In the genomic region with DNA sequence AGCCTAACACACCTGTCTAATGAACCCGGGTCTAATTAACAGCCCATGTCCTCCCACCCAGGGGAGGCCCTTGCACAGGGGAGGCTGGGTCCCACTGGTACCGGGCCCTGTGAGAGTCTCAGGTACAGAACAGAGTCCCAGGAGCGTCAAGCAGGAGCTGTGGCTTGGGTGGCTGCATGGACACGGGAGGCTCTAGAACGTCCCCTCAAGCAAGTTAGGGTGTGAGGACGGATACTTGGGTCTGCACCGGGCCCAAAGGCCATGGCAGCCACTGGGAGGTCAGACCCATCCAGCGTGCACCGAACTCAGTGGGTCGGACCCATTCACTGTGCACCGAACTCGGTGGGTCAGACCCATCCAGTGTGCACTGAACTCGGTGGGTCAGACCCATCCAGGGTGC, we compare ENCODE assay signal across 38 cellular contexts.
"Had no signal": no experiment of that assay in that cellular context is flagged by ENCODE, and none has a peak within 500 bp of the region (broad histone marks: within the 10 kb centered on the region; RNA-seq: fewer than 3 reads in every experiment).

No MANE protein-coding gene starts in this region.

- H3K4me1 Mint-ChIP-seq: activated CD4-positive, alpha-beta T cell treated with anti-CD3 and anti-CD28 coated beads for 36 hours; activated CD4-positive, alpha-beta T cell treated with anti-CD3 and anti-CD28 coated beads, Interleukin-2, amount 10 ng/mL, durations not matched to agents 24 days and 14 days; activated CD8-positive, alpha-beta memory T cell treated with anti-CD3 and anti-CD28 coated beads, Interleukin-2, amount 10 ng/mL, durations not matched to agents 7 days and 5 days; activated naive CD8-positive, alpha-beta T cell treated with anti-CD3 and anti-CD28 coated beads for 36 hours; activated naive CD8-positive, alpha-beta T cell treated with anti-CD3 and anti-CD28 coated beads, Interleukin-2, amount 50 U/mL, for 24 hours; brain; T-helper 17 cell had no signal

- ATAC-seq: activated CD4-positive, alpha-beta T cell treated with anti-CD3 and anti-CD28 coated beads for 36 hours; activated CD8-positive, alpha-beta memory T cell treated with anti-CD3 and anti-CD28 coated beads, Interleukin-2, amount 10 ng/mL, durations not matched to agents 7 days and 5 days; activated CD8-positive, alpha-beta T cell treated with anti-CD3 and anti-CD28 coated beads, Interleukin-2, amount 10 ng/mL, durations not matched to agents 7 days and 5 days; activated naive CD8-positive, alpha-beta T cell treated with anti-CD3 and anti-CD28 coated beads, Interleukin-2, amount 50 U/mL, for 24 hours; T-helper 17 cell had no signal

- H3K27ac Mint-ChIP-seq: activated CD4-positive, alpha-beta memory T cell treated with anti-CD3 and anti-CD28 coated beads for 36 hours; activated CD4-positive, alpha-beta T cell treated with anti-CD3 and anti-CD28 coated beads for 36 hours; activated CD4-positive, alpha-beta T cell treated with anti-CD3 and anti-CD28 coated beads, Interleukin-2, amount 10 ng/mL, durations not matched to agents 24 days and 14 days; activated CD8-positive, alpha-beta memory T cell treated with anti-CD3 and anti-CD28 coated beads, Interleukin-2, amount 10 ng/mL, durations not matched to agents 7 days and 5 days; activated CD8-positive, alpha-beta T cell treated with anti-CD3 and anti-CD28 coated beads, Interleukin-2, amount 10 ng/mL, durations not matched to agents 7 days and 5 days; activated naive CD4-positive, alpha-beta T cell treated with anti-CD3 and anti-CD28 coated beads for 36 hours; activated naive CD4-positive, alpha-beta T cell treated with anti-CD3 and anti-CD28 coated beads, Interleukin-2, amount 50 U/mL, for 24 hours; activated naive CD8-positive, alpha-beta T cell treated with anti-CD3 and anti-CD28 coated beads for 36 hours; activated naive CD8-positive, alpha-beta T cell treated with anti-CD3 and anti-CD28 coated beads, Interleukin-2, amount 50 U/mL, for 24 hours; activated T-helper 1 cell treated with anti-CD3 and anti-CD28 coated beads, Interleukin-12 subunit alpha, Interleukin-12 subunit beta, Interleukin-2, Interleukin-4 antibody, amounts not matched to agents 30 ng/mL and 10 ng/mL and 1 ng/mL, durations not matched to agents 14 hours and 24 hours and 36 hours; activated T-helper 2 cell treated with anti-CD3 and anti-CD28 coated beads, Interferon-gamma antibody, Interleukin-2, Interleukin-4, amounts not matched to agents 10 μg/mL and 5 μg/mL and 100 μg/mL, durations not matched to agents 14 hours and 24 hours and 36 hours; brain; T-helper 17 cell; T-helper 2 cell treated with Interferon-gamma antibody and Interleukin-4, amounts not matched to agents 5 μg/mL and 100 μg/mL, for 36 hours had no signal

- H3K27me3 ChIP-seq: adrenal gland, ascending aorta, breast epithelium, cardiac muscle cell, colonic mucosa, esophagus squamous epithelium had no signal

- DNase-seq: activated CD4-positive, alpha-beta memory T cell treated with anti-CD3 and anti-CD28 coated beads for 36 hours; activated CD4-positive, alpha-beta T cell treated with anti-CD3 and anti-CD28 coated beads for 36 hours; activated CD4-positive, alpha-beta T cell treated with anti-CD3 and anti-CD28 coated beads, Interleukin-2, amount 10 ng/mL, durations not matched to agents 24 days and 14 days; activated CD4-positive, CD25-positive, alpha-beta regulatory T cell; activated CD4-positive, CD25-positive, alpha-beta regulatory T cell treated with anti-CD3 and anti-CD28 coated beads, Interleukin-2, amount 50 U/mL, for 72 hours; activated CD8-positive, alpha-beta memory T cell treated with anti-CD3 and anti-CD28 coated beads, Interleukin-2, amount 10 ng/mL, durations not matched to agents 7 days and 5 days; activated CD8-positive, alpha-beta memory T cell treated with anti-CD3 and anti-CD28 coated beads, Interleukin-2, amount 50 U/mL, for 4 hours; activated CD8-positive, alpha-beta T cell treated with anti-CD3 and anti-CD28 coated beads, Interleukin-2, amount 10 ng/mL, durations not matched to agents 7 days and 5 days; activated effector memory CD4-positive, alpha-beta T cell treated with anti-CD3 and anti-CD28 coated beads, Interleukin-2, amount 50 U/mL, for 16 hours; activated naive CD4-positive, alpha-beta T cell treated with anti-CD3 and anti-CD28 coated beads for 36 hours; activated naive CD8-positive, alpha-beta T cell treated with anti-CD3 and anti-CD28 coated beads for 36 hours; activated naive CD8-positive, alpha-beta T cell treated with anti-CD3 and anti-CD28 coated beads, Interleukin-2, amount 50 U/mL, for 24 hours; activated T-cell treated with anti-CD3 and anti-CD28 coated beads, Interleukin-2, amount 50 U/mL, for 1 hour; activated T-cell treated with anti-CD3 and anti-CD28 coated beads, Interleukin-2, amount 50 U/mL, for 48 hours; adrenal gland; amygdala; central memory CD4-positive, alpha-beta T cell; cerebellar nuclear complex; colonic mucosa; effector CD8-positive, alpha-beta T cell; esophagus squamous epithelium; head of caudate nucleus; T-helper 1 cell; T-helper 17 cell; T1000; WERI-Rb-1 had no signal

- FAIRE-seq: endometrium, endothelial cell of umbilical vein, frontal cortex had no signal

- H3K9me3 ChIP-seq: adrenal gland, ascending aorta, colonic mucosa, esophagus squamous epithelium had no signal

- H3K9me3 Mint-ChIP-seq: activated CD4-positive, alpha-beta memory T cell treated with anti-CD3 and anti-CD28 coated beads for 36 hours; activated CD4-positive, alpha-beta T cell treated with anti-CD3 and anti-CD28 coated beads, Interleukin-2, amount 10 ng/mL, durations not matched to agents 24 days and 14 days; activated naive CD4-positive, alpha-beta T cell treated with anti-CD3 and anti-CD28 coated beads for 36 hours; activated naive CD4-positive, alpha-beta T cell treated with anti-CD3 and anti-CD28 coated beads, Interleukin-2, amount 50 U/mL, for 24 hours; activated naive CD8-positive, alpha-beta T cell treated with anti-CD3 and anti-CD28 coated beads for 36 hours; activated naive CD8-positive, alpha-beta T cell treated with anti-CD3 and anti-CD28 coated beads, Interleukin-2, amount 50 U/mL, for 24 hours; activated T-helper 1 cell treated with anti-CD3 and anti-CD28 coated beads, Interleukin-12 subunit alpha, Interleukin-12 subunit beta, Interleukin-2, Interleukin-4 antibody, amounts not matched to agents 30 ng/mL and 10 ng/mL and 1 ng/mL, durations not matched to agents 14 hours and 24 hours and 36 hours; activated T-helper 2 cell treated with anti-CD3 and anti-CD28 coated beads, Interferon-gamma antibody, Interleukin-2, Interleukin-4, amounts not matched to agents 10 μg/mL and 5 μg/mL and 100 μg/mL, durations not matched to agents 14 hours and 24 hours and 36 hours; T-helper 2 cell treated with Interferon-gamma antibody and Interleukin-4, amounts not matched to agents 5 μg/mL and 100 μg/mL, for 36 hours had no signal

- H3K27me3 Mint-ChIP-seq: activated CD4-positive, alpha-beta T cell treated with anti-CD3 and anti-CD28 coated beads, Interleukin-2, amount 10 ng/mL, durations not matched to agents 24 days and 14 days; activated naive CD4-positive, alpha-beta T cell treated with anti-CD3 and anti-CD28 coated beads, Interleukin-2, amount 50 U/mL, for 24 hours; activated naive CD8-positive, alpha-beta T cell treated with anti-CD3 and anti-CD28 coated beads, Interleukin-2, amount 50 U/mL, for 24 hours; T-helper 17 cell had no signal

- H3K4me3 Mint-ChIP-seq: activated CD4-positive, alpha-beta memory T cell treated with anti-CD3 and anti-CD28 coated beads for 36 hours; activated CD4-positive, alpha-beta T cell treated with anti-CD3 and anti-CD28 coated beads for 36 hours; activated CD4-positive, alpha-beta T cell treated with anti-CD3 and anti-CD28 coated beads, Interleukin-2, amount 10 ng/mL, durations not matched to agents 24 days and 14 days; activated CD8-positive, alpha-beta memory T cell treated with anti-CD3 and anti-CD28 coated beads, Interleukin-2, amount 10 ng/mL, durations not matched to agents 7 days and 5 days; activated CD8-positive, alpha-beta T cell treated with anti-CD3 and anti-CD28 coated beads, Interleukin-2, amount 10 ng/mL, durations not matched to agents 7 days and 5 days; activated naive CD4-positive, alpha-beta T cell treated with anti-CD3 and anti-CD28 coated beads for 36 hours; activated naive CD4-positive, alpha-beta T cell treated with anti-CD3 and anti-CD28 coated beads, Interleukin-2, amount 50 U/mL, for 24 hours; activated naive CD8-positive, alpha-beta T cell treated with anti-CD3 and anti-CD28 coated beads for 36 hours; activated naive CD8-positive, alpha-beta T cell treated with anti-CD3 and anti-CD28 coated beads, Interleukin-2, amount 50 U/mL, for 24 hours; activated T-helper 1 cell treated with anti-CD3 and anti-CD28 coated beads, Interleukin-12 subunit alpha, Interleukin-12 subunit beta, Interleukin-2, Interleukin-4 antibody, amounts not matched to agents 30 ng/mL and 10 ng/mL and 1 ng/mL, durations not matched to agents 14 hours and 24 hours and 36 hours; brain; T-helper 17 cell; T-helper 2 cell treated with Interferon-gamma antibody and Interleukin-4, amounts not matched to agents 5 μg/mL and 100 μg/mL, for 36 hours had no signal

- H3K27ac ChIP-seq: adrenal gland, ascending aorta, breast epithelium, cardiac muscle cell, colonic mucosa, epithelial cell of prostate, esophagus squamous epithelium, WERI-Rb-1 had no signal

- H3K36me3 ChIP-seq: adrenal gland, ascending aorta, breast epithelium, cardiac muscle cell, colonic mucosa, esophagus squamous epithelium had no signal

- H3K4me1 ChIP-seq: adrenal gland, ascending aorta, breast epithelium, colonic mucosa, esophagus squamous epithelium had no signal

- H3K4me3 ChIP-seq: adrenal gland, ascending aorta, breast epithelium, cardiac muscle cell, colonic mucosa, esophagus squamous epithelium had no signal

- H3K36me3 Mint-ChIP-seq: activated CD4-positive, alpha-beta memory T cell treated with anti-CD3 and anti-CD28 coated beads for 36 hours; activated CD8-positive, alpha-beta memory T cell treated with anti-CD3 and anti-CD28 coated beads, Interleukin-2, amount 10 ng/mL, durations not matched to agents 7 days and 5 days; activated naive CD4-positive, alpha-beta T cell treated with anti-CD3 and anti-CD28 coated beads, Interleukin-2, amount 50 U/mL, for 24 hours; activated naive CD8-positive, alpha-beta T cell treated with anti-CD3 and anti-CD28 coated beads for 36 hours had no signal
